ENCODE assay signal across 8 cellular contexts in the genomic region with DNA sequence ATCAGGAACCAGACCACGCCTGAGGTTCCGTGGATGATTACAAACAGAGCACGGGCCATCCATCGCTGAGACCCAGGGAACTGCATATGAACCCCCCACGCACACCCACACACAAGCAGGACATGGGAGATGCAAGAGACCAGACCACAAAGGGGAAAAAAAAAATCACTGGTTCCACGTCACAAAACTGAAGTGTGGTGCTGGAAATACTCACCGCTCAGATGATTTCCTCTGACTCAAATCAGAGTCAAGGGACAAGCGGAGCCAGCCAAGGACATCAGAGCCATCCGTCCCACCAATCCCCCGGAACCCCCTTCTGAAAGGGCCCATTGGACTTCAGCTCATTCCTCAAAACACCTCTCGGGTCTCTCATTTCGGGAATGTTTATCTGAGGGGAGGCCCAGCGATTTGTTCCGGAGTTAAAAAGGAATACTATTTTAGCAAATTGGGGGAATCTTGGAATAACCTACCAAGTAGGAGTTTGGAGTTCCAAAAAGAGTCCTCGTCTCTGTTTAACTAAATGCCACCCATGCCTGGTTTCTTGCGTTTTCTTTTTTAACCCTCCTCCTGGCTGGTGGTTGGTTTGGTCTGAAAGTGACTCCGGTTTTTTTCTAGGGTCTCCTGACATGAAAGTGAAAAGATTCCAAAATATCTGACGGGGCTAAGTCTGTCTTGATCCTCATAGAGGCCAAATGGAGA. TPM values are rescaled to one million over a fixed set of nuclear protein-coding genes. Genes with fewer than 3 reads are reported as not detected.
DNase-seq lines count a peak whose midpoint lies in the region; ATAC-seq, FAIRE-seq and TF ChIP-seq lines count a peak whose summit lies in the region.

No MANE protein-coding gene starts in this region.

- no peak overlapping the region for H3K27ac ChIP-seq in HEK293 (ENCODE audit: extremely low read depth, low read depth, low read length)
- peak overlapping the region in 1 of 2 donors; percentile 71 for H3K27ac ChIP-seq in small intestine (ENCODE audit: low read depth in 1 of 2, low read length in 1 of 2)

- POLR2A ChIA-PET in HEK293 (lab: Yijun Ruan, JAX) = no interaction called here

- H3K36me3 ChIP-seq in HEK293 (ENCODE audit: control insufficient read depth in 2 of 2, insufficient read depth in 1 of 2, low read length in 2 of 2) = no peaks in the 10 kb centered on the region
- no peaks in the 10 kb centered on the region for H3K36me3 ChIP-seq in small intestine (ENCODE audit: control insufficient read depth in 2 of 2, insufficient read depth in 2 of 2, low read length in 2 of 2)

- 68 to 90% (median 84%) methylated on average over 18 of the region's 18 CpGs for WGBS in small intestine, 3 donors

- FAIRE-seq in small intestine (lab: Jason Lieb, UNC) = no peak

- H3K9me3 ChIP-seq in HEK293 (ENCODE audit: control insufficient read depth, insufficient read depth, low read depth, low read length) (no peaks in the 10 kb centered on the region), small intestine (ENCODE audit: control insufficient read depth, low read depth) (no peaks in the 10 kb centered on the region)

- H3K4me3 ChIP-seq in HEK293 (ENCODE audit: low read depth, low read length) (no peak overlapping the region), small intestine (ENCODE audit: low read depth in 1 of 2, low read length in 2 of 2) (no peak overlapping the region)

- no peaks in the 10 kb centered on the region for H3K4me1 ChIP-seq in HEK293 (ENCODE audit: control insufficient read depth, insufficient read depth, low read length)
- H3K4me1 ChIP-seq in small intestine (ENCODE audit: control insufficient read depth in 2 of 2, insufficient read depth in 1 of 2, low read depth in 1 of 2, low read length in 1 of 2) = no peaks in the 10 kb centered on the region

- no peaks in the 10 kb centered on the region for H3K27me3 ChIP-seq in small intestine (ENCODE audit: control insufficient read depth in 2 of 2, insufficient read depth in 2 of 2, low read length in 2 of 2)

- DNase-seq in GM13977 (ENCODE audit: low spot score) (peak; percentile 68), lung microvascular endothelial cell (ENCODE audit: low read depth in 2 of 2) (peak; percentile 80 to 89), small intestine (no peak), NCI-H1048 (lab: John Stamatoyannopoulos, UW) (no peak), A172 (ENCODE audit: low spot score) (no peak)
- DNase-seq in activated CD8-positive, alpha-beta memory T cell treated with anti-CD3 and anti-CD28 coated beads, Interleukin-2, amount 50 U/mL, for 48 hours = peak; percentile 58

- in situ Hi-C loops in GM13977 (cut with MboI; ENCODE audit: low pct_unique_long_range_greater_than_20kb, low sequenced_read_pairs, unreplicated experiment) = no loop called here

- no peak for TF ChIP-seq CTCF in GM13977 (IDR thresholded peaks at IDR 0.05; ENCODE audit: extremely low read depth, insufficient read depth, missing control alignments)
- TF ChIP-seq CTCF in HEK293 (tag by site-specific recombination; IDR thresholded peaks at IDR 0.05) = no peak

- no peak for ATAC-seq in HG03521 (IDR thresholded peaks at IDR 0.05; ENCODE audit: unreplicated experiment)

- CTCF ChIA-PET in HEK293 (lab: Yijun Ruan, JAX) = interaction anchor here (1.2 kb wide), 1 partner anchor 49 kb away, joined by 3 read pairs; no protein-coding TSS in a partner anchor

TF ChIP-seq in HEK293, 187 proteins besides CTCF, POLR2A, EP300 and RAD21:
- TF ChIP-seq, protein P1, sequence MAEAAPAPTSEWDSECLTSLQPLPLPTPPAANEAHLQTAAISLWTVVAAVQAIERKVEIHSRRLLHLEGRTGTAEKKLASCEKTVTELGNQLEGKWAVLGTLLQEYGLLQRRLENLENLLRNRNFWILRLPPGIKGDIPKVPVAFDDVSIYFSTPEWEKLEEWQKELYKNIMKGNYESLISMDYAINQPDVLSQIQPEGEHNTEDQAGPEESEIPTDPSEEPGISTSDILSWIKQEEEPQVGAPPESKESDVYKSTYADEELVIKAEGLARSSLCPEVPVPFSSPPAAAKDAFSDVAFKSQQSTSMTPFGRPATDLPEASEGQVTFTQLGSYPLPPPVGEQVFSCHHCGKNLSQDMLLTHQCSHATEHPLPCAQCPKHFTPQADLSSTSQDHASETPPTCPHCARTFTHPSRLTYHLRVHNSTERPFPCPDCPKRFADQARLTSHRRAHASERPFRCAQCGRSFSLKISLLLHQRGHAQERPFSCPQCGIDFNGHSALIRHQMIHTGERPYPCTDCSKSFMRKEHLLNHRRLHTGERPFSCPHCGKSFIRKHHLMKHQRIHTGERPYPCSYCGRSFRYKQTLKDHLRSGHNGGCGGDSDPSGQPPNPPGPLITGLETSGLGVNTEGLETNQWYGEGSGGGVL (tag by site-specific recombination; IDR thresholded peaks at IDR 0.05) = no peak
- TF ChIP-seq ZNF670 (tag by site-specific recombination; IDR thresholded peaks at IDR 0.05; ENCODE audit: low read depth) = no peak
- TF ChIP-seq, protein P2, sequence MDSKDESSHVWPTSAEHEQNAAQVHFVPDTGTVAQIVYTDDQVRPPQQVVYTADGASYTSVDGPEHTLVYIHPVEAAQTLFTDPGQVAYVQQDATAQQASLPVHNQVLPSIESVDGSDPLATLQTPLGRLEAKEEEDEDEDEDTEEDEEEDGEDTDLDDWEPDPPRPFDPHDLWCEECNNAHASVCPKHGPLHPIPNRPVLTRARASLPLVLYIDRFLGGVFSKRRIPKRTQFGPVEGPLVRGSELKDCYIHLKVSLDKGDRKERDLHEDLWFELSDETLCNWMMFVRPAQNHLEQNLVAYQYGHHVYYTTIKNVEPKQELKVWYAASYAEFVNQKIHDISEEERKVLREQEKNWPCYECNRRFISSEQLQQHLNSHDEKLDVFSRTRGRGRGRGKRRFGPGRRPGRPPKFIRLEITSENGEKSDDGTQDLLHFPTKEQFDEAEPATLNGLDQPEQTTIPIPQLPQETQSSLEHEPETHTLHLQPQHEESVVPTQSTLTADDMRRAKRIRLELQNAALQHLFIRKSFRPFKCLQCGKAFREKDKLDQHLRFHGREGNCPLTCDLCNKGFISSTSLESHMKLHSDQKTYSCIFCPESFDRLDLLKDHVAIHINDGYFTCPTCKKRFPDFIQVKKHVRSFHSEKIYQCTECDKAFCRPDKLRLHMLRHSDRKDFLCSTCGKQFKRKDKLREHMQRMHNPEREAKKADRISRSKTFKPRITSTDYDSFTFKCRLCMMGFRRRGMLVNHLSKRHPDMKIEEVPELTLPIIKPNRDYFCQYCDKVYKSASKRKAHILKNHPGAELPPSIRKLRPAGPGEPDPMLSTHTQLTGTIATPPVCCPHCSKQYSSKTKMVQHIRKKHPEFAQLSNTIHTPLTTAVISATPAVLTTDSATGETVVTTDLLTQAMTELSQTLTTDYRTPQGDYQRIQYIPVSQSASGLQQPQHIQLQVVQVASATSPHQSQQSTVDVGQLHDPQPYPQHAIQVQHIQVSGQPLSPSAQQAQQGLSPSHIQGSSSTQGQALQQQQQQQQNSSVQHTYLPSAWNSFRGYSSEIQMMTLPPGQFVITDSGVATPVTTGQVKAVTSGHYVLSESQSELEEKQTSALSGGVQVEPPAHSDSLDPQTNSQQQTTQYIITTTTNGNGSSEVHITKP (tag by site-specific recombination; IDR thresholded peaks at IDR 0.05) = peak; percentile 80

RNA-seq across cellular contexts. Expression of a gene that starts 15.0 kb away (rescaled TPM):
- total RNA-seq in lung microvascular endothelial cell = 5.6 and 6.5 TPM in 2 replicates
- polyA plus RNA-seq in small intestine = 10 to 100 TPM; 17.5 to 20.4 (median 18.1) TPM
- total RNA-seq in A172 (2014; rRNA removed; shearing (Covaris generic)) = 27.2 and 36.2 TPM in 2 replicates

RNA-seq across cellular contexts. Expression of a gene that starts 55.3 kb away (rescaled TPM):
- total RNA-seq in lung microvascular endothelial cell = 141 and 143 TPM in 2 replicates
- polyA plus RNA-seq in small intestine = 10 to 100 TPM; 53.9 to 92.1 (median 69.4) TPM
- total RNA-seq in A172 (2014; rRNA removed; shearing (Covaris generic)) = 228 and 229 TPM in 2 replicates

RNA-seq across cellular contexts. Expression of a gene that starts 57.3 kb away (rescaled TPM):
- 4.8 and 10.5 TPM in 2 replicates for total RNA-seq in lung microvascular endothelial cell
- 10 to 100 TPM; 22.1 to 39.6 (median 22.7) TPM for polyA plus RNA-seq in small intestine
- 94.5 and 112 TPM in 2 replicates for total RNA-seq in A172 (2014; rRNA removed; shearing (Covaris generic))

RNA-seq across cellular contexts. Expression of a gene that starts 57.3 kb away (rescaled TPM):
- 10.7 and 13.7 TPM in 2 replicates for total RNA-seq in lung microvascular endothelial cell
- polyA plus RNA-seq in small intestine = 10 to 100 TPM; 13.5 to 21.7 (median 19.0) TPM
- total RNA-seq in A172 (2014; rRNA removed; shearing (Covaris generic)) = 62.2 TPM in 2 replicates

Comparison
In these comparisons a context has a peak if more than half of its experiments do, and no peak if none do; other contexts are left out.
1. DNase-seq: peak in GM13977 (single experiment), activated CD8-positive, alpha-beta memory T cell treated with anti-CD3 and anti-CD28 coated beads, Interleukin-2, amount 50 U/mL, for 48 hours (single experiment) and lung microvascular endothelial cell (2 of 2); none in small intestine (single experiment), NCI-H1048 (single experiment) and A172 (single experiment).